33 cellular contexts compared by ENCODE assay signal in the genomic region with DNA sequence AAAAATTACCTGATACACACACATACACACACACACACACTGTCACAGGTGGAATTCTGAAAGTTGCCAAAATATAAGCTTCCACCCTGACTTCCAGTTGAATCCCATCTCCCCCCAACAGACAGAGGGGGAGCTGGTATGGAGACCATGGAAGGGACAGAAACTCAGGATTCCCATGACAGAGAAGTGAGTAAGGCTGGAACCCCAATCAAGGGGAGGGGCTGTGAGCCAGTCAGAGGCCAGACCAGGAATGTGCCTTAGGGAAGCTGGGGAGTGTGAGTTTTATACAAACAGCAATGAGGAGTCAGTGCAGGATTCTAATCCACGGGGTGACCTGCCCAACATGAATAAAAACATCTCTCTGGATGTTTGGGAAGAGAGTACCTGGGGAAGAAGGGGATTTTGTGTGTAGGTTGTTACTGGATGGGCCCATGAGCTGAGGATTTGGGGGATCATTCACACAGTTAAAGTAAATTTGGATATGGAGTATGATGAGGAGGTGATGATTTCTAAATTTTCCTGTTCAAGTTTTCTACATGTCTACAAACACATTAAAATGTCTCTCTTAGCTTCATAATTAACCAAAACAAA. TPM values are rescaled to one million over a fixed set of nuclear protein-coding genes. Genes with fewer than 3 reads are reported as not detected.
DNase-seq lines count a peak whose midpoint lies in the region; ATAC-seq, FAIRE-seq and TF ChIP-seq lines count a peak whose summit lies in the region.
"Had no signal": no experiment of that assay in that cellular context is flagged by ENCODE, and none has a peak within 500 bp of the region (broad histone marks: within the 10 kb centered on the region; RNA-seq: fewer than 3 reads in every experiment).

No MANE protein-coding gene starts in this region.

- BruUV-seq in PC-3 (replicated peaks; lab: Mats Ljungman, UMichigan) = no TSS peak

- H3K4me3 Mint-ChIP-seq in stimulated activated naive B cell treated with anti-CD40 and anti-IgM and Interleukin-4, amounts not matched to agents 10 μg/mL and 1 μg/mL and 100 μg/mL, for 72 hours = no peak overlapping the region
- H3K4me3 Mint-ChIP-seq: activated CD4-positive, alpha-beta T cell treated with anti-CD3 and anti-CD28 coated beads for 36 hours; activated CD8-positive, alpha-beta T cell treated with anti-CD3 and anti-CD28 coated beads for 36 hours; activated naive CD4-positive, alpha-beta T cell treated with anti-CD3 and anti-CD28 coated beads for 36 hours; brain; neural progenitor cell; T-helper 2 cell treated with Interferon-gamma antibody and Interleukin-4, amounts not matched to agents 5 μg/mL and 100 μg/mL, for 36 hours had no signal

- H3K27me3 ChIP-seq in PC-3 (ENCODE audit: low read length) (peaks cover 3% of the 10 kb centered on the region; the same call in 1 of the 2 replicates), foreskin keratinocyte (no peaks in the 10 kb centered on the region)
- H3K27me3 ChIP-seq: adrenal gland, dorsolateral prefrontal cortex, gastrocnemius medialis, hepatocyte, pancreas, Peyer's patch, upper lobe of right lung had no signal

- no peaks in the 10 kb centered on the region for H3K9me2 ChIP-seq in PC-3 (replicated peaks; ENCODE audit: low read length)

- ATAC-seq in PC-3 (no peak), foreskin keratinocyte (peak; percentile 89), HG03342 (IDR thresholded peaks at IDR 0.05; ENCODE audit: unreplicated experiment) (no peak), GM21529 (IDR thresholded peaks at IDR 0.05; ENCODE audit: unreplicated experiment) (no peak)
- ATAC-seq in stimulated activated naive B cell treated with anti-CD40 and anti-IgM and Interleukin-4, amounts not matched to agents 10 μg/mL and 1 μg/mL and 100 μg/mL, for 72 hours (replicated peaks) = no peak
- ATAC-seq: activated CD4-positive, alpha-beta T cell treated with anti-CD3 and anti-CD28 coated beads for 36 hours; activated CD8-positive, alpha-beta T cell treated with anti-CD3 and anti-CD28 coated beads for 36 hours; gastrocnemius medialis; left lobe of liver; pancreas; stimulated activated naive CD8-positive, alpha-beta T cell treated with anti-CD3 and anti-CD28 coated beads, Interleukin-15, Interleukin-2, amounts not matched to agents 100 U/mL and 50 U/mL, for 24 hours; upper lobe of right lung had no signal

- no peaks in the 10 kb centered on the region for H3K36me3 ChIP-seq in PC-3 (ENCODE audit: low read depth, low read length)
- H3K36me3 ChIP-seq: adrenal gland, gastrocnemius medialis, HAP-1, neural progenitor cell, pancreas, Peyer's patch, upper lobe of right lung had no signal

- H3F3A ChIP-seq in PC-3 (ENCODE audit: low read length, unreplicated experiment) = no peaks in the 10 kb centered on the region

- H2AFZ ChIP-seq in PC-3 (ENCODE audit: low read length) = no peak overlapping the region
- H2AFZ ChIP-seq: hepatocyte, neural progenitor cell had no signal

- H3K4me1 ChIP-seq in PC-3 (ENCODE audit: insufficient read depth, low read length) (no peaks in the 10 kb centered on the region), foreskin keratinocyte (peaks cover 17% of the 10 kb centered on the region)
- H3K4me1 ChIP-seq: adrenal gland, gastrocnemius medialis, neural progenitor cell, pancreas, upper lobe of right lung had no signal

- no peak overlapping the region for H3K9ac ChIP-seq in PC-3 (ENCODE audit: low read length)
- H3K9ac ChIP-seq: neural progenitor cell had no signal

- H3K27ac ChIP-seq in PC-3 (ENCODE audit: low read length) (no peak overlapping the region), foreskin keratinocyte (peak overlapping the region; percentile 74)
- H3K27ac ChIP-seq: adrenal gland, C4-2B, dorsolateral prefrontal cortex, gastrocnemius medialis, hepatocyte, neural progenitor cell, pancreas, skin epidermis, upper lobe of right lung had no signal

- peaks cover 30 to 46% of the 10 kb centered on the region in 2 donors for H3K4me1 Mint-ChIP-seq in stimulated activated naive B cell treated with anti-CD40 and anti-IgM and Interleukin-4, amounts not matched to agents 10 μg/mL and 1 μg/mL and 100 μg/mL, for 72 hours
- H3K4me1 Mint-ChIP-seq: activated CD4-positive, alpha-beta T cell treated with anti-CD3 and anti-CD28 coated beads for 36 hours; brain had no signal

- DNase-seq in PC-3 (peak; percentile 26), foreskin keratinocyte (peak; percentile 72 to 90)
- DNase-seq in stimulated activated naive B cell treated with anti-CD40 and anti-IgM and Interleukin-4, amounts not matched to agents 10 μg/mL and 1 μg/mL and 100 μg/mL, for 72 hours = no peak
- no peak for DNase-seq in NK-92 treated with Interleukin-12 subunit alpha and Interleukin-12 subunit beta, amount 100 ng/mL, for 24 hours (lab: John Stamatoyannopoulos, UW)
- DNase-seq: activated CD4-positive, alpha-beta T cell treated with anti-CD3 and anti-CD28 coated beads for 36 hours; activated CD8-positive, alpha-beta memory T cell treated with anti-CD3 and anti-CD28 coated beads, Interleukin-2, amount 50 U/mL, for 48 hours; activated CD8-positive, alpha-beta T cell treated with anti-CD3 and anti-CD28 coated beads for 36 hours; activated naive CD4-positive, alpha-beta T cell treated with anti-CD3 and anti-CD28 coated beads for 36 hours; adrenal gland; COR-L47; dorsolateral prefrontal cortex; gastrocnemius medialis; KG1; NCI-H1417; NCI-H2081; NCI-H345; NCI-H69; pancreas; Peyer's patch; SIG-M5; stimulated activated naive CD8-positive, alpha-beta T cell treated with anti-CD3 and anti-CD28 coated beads, Interleukin-15, Interleukin-2, amounts not matched to agents 100 U/mL and 50 U/mL, for 24 hours; upper lobe of right lung had no signal

- H3K27ac Mint-ChIP-seq in stimulated activated naive B cell treated with anti-CD40 and anti-IgM and Interleukin-4, amounts not matched to agents 10 μg/mL and 1 μg/mL and 100 μg/mL, for 72 hours = peak overlapping the region; percentile 26
- H3K27ac Mint-ChIP-seq: activated CD4-positive, alpha-beta T cell treated with anti-CD3 and anti-CD28 coated beads for 36 hours; activated CD8-positive, alpha-beta T cell treated with anti-CD3 and anti-CD28 coated beads for 36 hours; activated naive CD4-positive, alpha-beta T cell treated with anti-CD3 and anti-CD28 coated beads for 36 hours; brain; neural progenitor cell; T-helper 2 cell treated with Interferon-gamma antibody and Interleukin-4, amounts not matched to agents 5 μg/mL and 100 μg/mL, for 36 hours had no signal

- H3K79me2 ChIP-seq in PC-3 (ENCODE audit: low read length) = no peaks in the 10 kb centered on the region
- H3K79me2 ChIP-seq: hepatocyte had no signal

- H3K36me3 Mint-ChIP-seq in stimulated activated naive B cell treated with anti-CD40 and anti-IgM and Interleukin-4, amounts not matched to agents 10 μg/mL and 1 μg/mL and 100 μg/mL, for 72 hours = peaks cover 4 to 7% of the 10 kb centered on the region in 2 donors
- H3K36me3 Mint-ChIP-seq: brain, neural progenitor cell had no signal

- no peaks in the 10 kb centered on the region for H3K9me3 Mint-ChIP-seq in stimulated activated naive B cell treated with anti-CD40 and anti-IgM and Interleukin-4, amounts not matched to agents 10 μg/mL and 1 μg/mL and 100 μg/mL, for 72 hours
- H3K9me3 Mint-ChIP-seq: activated CD8-positive, alpha-beta T cell treated with anti-CD3 and anti-CD28 coated beads for 36 hours; activated naive CD4-positive, alpha-beta T cell treated with anti-CD3 and anti-CD28 coated beads for 36 hours; brain; neural progenitor cell; T-helper 2 cell treated with Interferon-gamma antibody and Interleukin-4, amounts not matched to agents 5 μg/mL and 100 μg/mL, for 36 hours had no signal

- no peaks in the 10 kb centered on the region for H3K27me3 Mint-ChIP-seq in stimulated activated naive B cell treated with anti-CD40 and anti-IgM and Interleukin-4, amounts not matched to agents 10 μg/mL and 1 μg/mL and 100 μg/mL, for 72 hours
- H3K27me3 Mint-ChIP-seq: activated CD8-positive, alpha-beta T cell treated with anti-CD3 and anti-CD28 coated beads for 36 hours had no signal

- peak; percentile 15 for FAIRE-seq in G401.6 (lab: Jason Lieb, UNC)
- FAIRE-seq: pancreas had no signal

- no peak for TF ChIP-seq CTCF in PC-3 (conservative IDR thresholded peaks at IDR 0.05; ENCODE audit: low read depth, low read length)
- no peak for TF ChIP-seq CTCF in foreskin keratinocyte (conservative IDR thresholded peaks at IDR 0.05)

- no peaks in the 10 kb centered on the region for H4K20me1 ChIP-seq in PC-3 (ENCODE audit: low read length)

- intact Hi-C loops in PC-3 (cut with micrococcal nuclease) = no loop called here

- no peak overlapping the region for H3K4me3 ChIP-seq in PC-3 (ENCODE audit: low read length)
- H3K4me3 ChIP-seq: adrenal gland, dorsolateral prefrontal cortex, gastrocnemius medialis, HAP-1, hepatocyte, neural progenitor cell, pancreas, Peyer's patch, skin epidermis, upper lobe of right lung had no signal

- CTCF ChIA-PET in PC-3 (lab: Charles Lee) = no interaction called here

- H3K9me3 ChIP-seq in PC-3 (ENCODE audit: low read length) = no peaks in the 10 kb centered on the region
- H3K9me3 ChIP-seq: adrenal gland, gastrocnemius medialis, HAP-1, pancreas, Peyer's patch, upper lobe of right lung had no signal

- POLR2A ChIA-PET in PC-3 (lab: Charles Lee; ENCODE audit: unreplicated experiment) = no interaction called here

- no peak overlapping the region for H3K4me2 ChIP-seq in PC-3 (ENCODE audit: low read length)
- H3K4me2 ChIP-seq: hepatocyte, neural progenitor cell had no signal

RNA-seq across cellular contexts. Expression of gene TOP3B, which starts 38.7 kb away (rescaled TPM):
- total RNA-seq in PC-3 (2014; rRNA removed) = 42.4 and 44.5 TPM in 2 replicates
- 25.3 and 25.9 TPM in 2 replicates for total RNA-seq in foreskin keratinocyte
- polyA plus RNA-seq in foreskin keratinocyte = 13.9 and 14.6 TPM in 2 replicates

Comparison
In these comparisons a context has a peak if more than half of its experiments do, and no peak if none do; other contexts are left out.
1. DNase-seq: peak in PC-3 (single experiment) and foreskin keratinocyte (2 of 2); none in stimulated activated naive B cell treated with anti-CD40 and anti-IgM and Interleukin-4, amounts not matched to agents 10 μg/mL and 1 μg/mL and 100 μg/mL, for 72 hours (single experiment) and NK-92 treated with Interleukin-12 subunit alpha and Interleukin-12 subunit beta, amount 100 ng/mL, for 24 hours (single experiment).